8 cellular contexts compared by ENCODE assay signal in the genomic region with DNA sequence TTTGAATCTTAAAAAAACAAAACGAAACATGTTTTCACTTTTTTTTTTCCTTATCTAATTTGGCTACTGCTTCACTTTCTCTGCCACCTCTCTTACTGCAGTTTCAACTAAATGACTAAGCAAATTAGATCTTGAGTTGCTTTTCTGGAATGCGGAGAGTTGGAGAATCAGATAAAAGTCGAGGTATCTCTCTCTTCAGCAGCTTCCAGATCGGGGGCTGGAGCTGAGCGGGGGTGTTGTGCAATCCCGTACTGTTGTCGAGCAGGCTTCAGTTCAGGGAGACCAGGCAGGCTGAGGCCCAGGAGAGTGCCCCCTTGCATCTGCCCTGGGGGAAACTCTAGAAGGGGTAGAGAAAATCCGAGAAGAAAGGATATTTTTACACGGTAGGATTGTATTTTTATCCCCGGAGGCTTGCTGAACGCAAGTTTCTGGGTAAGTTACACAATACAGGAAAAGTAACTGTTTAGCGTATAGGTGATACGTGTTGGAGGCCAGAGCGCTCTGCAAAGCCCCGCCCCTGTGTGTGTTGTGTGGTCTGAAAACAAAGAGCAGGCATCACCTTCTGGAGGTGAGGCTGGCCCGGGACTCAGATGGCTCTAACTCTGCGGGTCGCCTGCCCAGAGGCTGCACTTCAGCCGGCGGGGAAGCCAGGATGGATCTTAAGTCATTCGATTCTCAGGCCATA.
DNase-seq lines count a peak whose midpoint lies in the region; ATAC-seq and TF ChIP-seq lines count a peak whose summit lies in the region.

No MANE protein-coding gene starts in this region.

- no peaks in the 10 kb centered on the region for H3K36me3 Mint-ChIP-seq in endodermal cell (ENCODE audit: low read depth)

- H3K27ac ChIP-seq in endodermal cell (ENCODE audit: low read depth, low read length): no peak overlapping the region
- peak overlapping the region; percentile 97 for H3K27ac ChIP-seq in neutrophil

- H3K9me3 ChIP-seq in endodermal cell (ENCODE audit: control insufficient read depth, low read length): no peaks in the 10 kb centered on the region
- no peaks in the 10 kb centered on the region for H3K9me3 ChIP-seq in neutrophil

- DNase-seq in HPDE6-E6E7 (ENCODE audit: extremely low spot score) (peak; percentile 39), endodermal cell (peak; percentile 89), globus pallidus (ENCODE audit: low spot score) (no peak), NCI-H2029 treated with DMSO at 0.1 percent for 48 hours (lab: John Stamatoyannopoulos, UW) (no peak), NCI-H2227 treated with DMSO at 0.1 percent for 48 hours (lab: John Stamatoyannopoulos, UW) (no peak)
- peak; percentile 62 for DNase-seq in activated CD4-positive, alpha-beta T cell treated with anti-CD3 and anti-CD28 coated beads, Interleukin-2, amount 50 U/mL, for 1 hour

- ATAC-seq in GM19455 (IDR thresholded peaks at IDR 0.05; ENCODE audit: unreplicated experiment): no peak

- no peak for TF ChIP-seq CTCF in endodermal cell (conservative IDR thresholded peaks at IDR 0.05)
- TF ChIP-seq CTCF in neutrophil (IDR thresholded peaks at IDR 0.05): no peak

- H3K27ac Mint-ChIP-seq in endodermal cell: peak overlapping the region; percentile 75

- H3K4me1 ChIP-seq in endodermal cell (ENCODE audit: control insufficient read depth, insufficient read depth, low read length) (no peaks in the 10 kb centered on the region), neutrophil (ENCODE audit: control insufficient read depth in 1 of 2, insufficient read depth in 1 of 2, low read depth in 1 of 2, low read length in 1 of 2) (peaks cover 74 to 79% of the 10 kb centered on the region in 2 experiments)

- peak overlapping the region; percentile 16 for H3K4me3 Mint-ChIP-seq in endodermal cell

- no peak overlapping the region for H3K9ac ChIP-seq in endodermal cell (ENCODE audit: extremely low read depth, low read length, poor library complexity, severe bottlenecking)

- H3K27me3 ChIP-seq in endodermal cell (ENCODE audit: control insufficient read depth, insufficient read depth, low read length, poor library complexity, severe bottlenecking) (peaks cover 6% of the 10 kb centered on the region), neutrophil (no peaks in the 10 kb centered on the region)

- H3K9me3 Mint-ChIP-seq in endodermal cell: no peaks in the 10 kb centered on the region

- H3K36me3 ChIP-seq in endodermal cell (ENCODE audit: control insufficient read depth, insufficient read depth, low read length): no peaks in the 10 kb centered on the region
- no peaks in the 10 kb centered on the region for H3K36me3 ChIP-seq in neutrophil

- H3K27me3 Mint-ChIP-seq in endodermal cell (ENCODE audit: insufficient read depth): peaks cover 4% of the 10 kb centered on the region

- H3K4me3 ChIP-seq in endodermal cell (ENCODE audit: low read length) (no peak overlapping the region), neutrophil (ENCODE audit: low read depth in 1 of 2, low read length in 1 of 2) (peak overlapping the region; percentile 65 to 82)

- 39 to 44% methylated on average over 15 to 21 of the region's 21 CpGs for WGBS in endodermal cell (ENCODE audit: insufficient coverage in 1 of 2, insufficient read length in 1 of 2), 2 experiments

- H3K4me1 Mint-ChIP-seq in endodermal cell: peaks cover 18% of the 10 kb centered on the region

Comparison
In these comparisons a context has a peak if more than half of its experiments do, and no peak if none do; other contexts are left out.
1. DNase-seq: peak in HPDE6-E6E7 (single experiment), activated CD4-positive, alpha-beta T cell treated with anti-CD3 and anti-CD28 coated beads, Interleukin-2, amount 50 U/mL, for 1 hour (single experiment) and endodermal cell (single experiment); none in globus pallidus (single experiment), NCI-H2029 treated with DMSO at 0.1 percent for 48 hours (single experiment) and NCI-H2227 treated with DMSO at 0.1 percent for 48 hours (single experiment).